10 cellular contexts compared by ENCODE assay signal in genomic region chr3:141998674-141999290, GRCh38.
DNase-seq lines count a peak whose midpoint lies in the region; ATAC-seq and TF ChIP-seq lines count a peak whose summit lies in the region.
"Had no signal": no experiment of that assay in that cellular context is flagged by ENCODE, and none has a peak within 500 bp of the region (broad histone marks: within the 10 kb centered on the region; RNA-seq: fewer than 3 reads in every experiment).

No MANE protein-coding gene starts in this region.

- ATAC-seq in HG03095 (IDR thresholded peaks at IDR 0.05; ENCODE audit: unreplicated experiment), result no peak
- ATAC-seq in HG03135 (IDR thresholded peaks at IDR 0.05; ENCODE audit: unreplicated experiment), result no peak
- ATAC-seq: Right ventricle myocardium inferior had no signal

- peak; percentile 44 for TF ChIP-seq CTCF in smooth muscle cell (IDR thresholded peaks at IDR 0.05; ENCODE audit: borderline replicate concordance, insufficient read depth, poor library complexity, severe bottlenecking)

- no peaks in the 10 kb centered on the region for H3K27me3 ChIP-seq in smooth muscle cell (ENCODE audit: low read depth)

- H4K20me1 ChIP-seq in smooth muscle cell (ENCODE audit: low read depth), result no peaks in the 10 kb centered on the region

- H3K4me3 ChIP-seq in smooth muscle cell, result no peak overlapping the region
- H3K4me3 ChIP-seq: HAP-1 had no signal

- WGBS in smooth muscle cell (ENCODE audit: low lambda C conversion rate), result 86% methylated on average over 4 of the region's 4 CpGs

- H3K4me2 ChIP-seq in smooth muscle cell, result no peak overlapping the region

- no peaks in the 10 kb centered on the region for H3K36me3 ChIP-seq in smooth muscle cell (ENCODE audit: low read depth)
- H3K36me3 ChIP-seq: HAP-1 had no signal

- H3F3A ChIP-seq in smooth muscle cell (ENCODE audit: low read depth), result no peaks in the 10 kb centered on the region

- no peaks in the 10 kb centered on the region for H3K9me3 ChIP-seq in smooth muscle cell (replicated peaks; ENCODE audit: low read depth)
- H3K9me3 ChIP-seq: HAP-1 had no signal

- DNase-seq in NCI-H1105 treated with DMSO at 0.1 percent for 48 hours (lab: John Stamatoyannopoulos, UW) (peak; percentile 49), NCI-H1105 (lab: John Stamatoyannopoulos, UW) (no peak), NCI-H2196 treated with DMSO at 0.1 percent for 48 hours (lab: John Stamatoyannopoulos, UW; ENCODE audit: unreplicated experiment) (peak; percentile 12), dermis blood vessel endothelial cell (peak; percentile 47), smooth muscle cell (lab: John Stamatoyannopoulos, UW; ENCODE audit: unreplicated experiment) (no peak), NCI-H524 treated with DMSO at 0.1 percent for 48 hours (lab: John Stamatoyannopoulos, UW) (no peak)

- H3K27ac ChIP-seq in smooth muscle cell (ENCODE audit: low read depth), result no peak overlapping the region

- H3K79me2 ChIP-seq in smooth muscle cell (ENCODE audit: low read depth), result no peaks in the 10 kb centered on the region

- no peak overlapping the region for H3K9ac ChIP-seq in smooth muscle cell (ENCODE audit: low read depth)

- H2AFZ ChIP-seq in smooth muscle cell (ENCODE audit: low read depth), result no peak overlapping the region

- H3K4me1 ChIP-seq in smooth muscle cell (ENCODE audit: low read depth), result no peaks in the 10 kb centered on the region

Comparison
In these comparisons a context has a peak if more than half of its experiments do, and no peak if none do; other contexts are left out.
1. DNase-seq: peak in NCI-H1105 treated with DMSO at 0.1 percent for 48 hours (single experiment), NCI-H2196 treated with DMSO at 0.1 percent for 48 hours (single experiment) and dermis blood vessel endothelial cell (single experiment); none in NCI-H1105 (single experiment), smooth muscle cell (single experiment) and NCI-H524 treated with DMSO at 0.1 percent for 48 hours (single experiment).